Comparison of ENCODE assay signal across 10 cellular contexts in genomic region chr11:34640050-34640971, GRCh38. TPM values are rescaled to one million over a fixed set of nuclear protein-coding genes. Genes with fewer than 3 reads are reported as not detected.
DNase-seq lines count a peak whose midpoint lies in the region; ATAC-seq and TF ChIP-seq lines count a peak whose summit lies in the region.
"Had no signal": no experiment of that assay in that cellular context is flagged by ENCODE, and none has a peak within 500 bp of the region (broad histone marks: within the 10 kb centered on the region; RNA-seq: fewer than 3 reads in every experiment).

No MANE protein-coding gene starts in this region.

- DNase-seq in astrocyte of the spinal cord (ENCODE audit: low read depth, low spot score): peak; percentile 35
- DNase-seq in CD4-positive, alpha-beta T cell: no peak
- DNase-seq in AML-193 (lab: John Stamatoyannopoulos, UW): no peak
- DNase-seq in NCI-H128 (lab: John Stamatoyannopoulos, UW; ENCODE audit: unreplicated experiment): no peak
- DNase-seq: tibial artery had no signal

- intact Hi-C loops in CD4-positive, alpha-beta T cell (cut with DNase I, micrococcal nuclease): no loop called here

- ATAC-seq in GM18907 (IDR thresholded peaks at IDR 0.05; ENCODE audit: unreplicated experiment): peak; percentile 97
- ATAC-seq in HG03108 (IDR thresholded peaks at IDR 0.05; ENCODE audit: unreplicated experiment): peak; percentile 70
- no peak for ATAC-seq in CD4-positive, alpha-beta T cell (ENCODE audit: poor library complexity)
- ATAC-seq in HG02623 (IDR thresholded peaks at IDR 0.05; ENCODE audit: unreplicated experiment): no peak

- H3K27ac ChIP-seq in muscle layer of duodenum (ENCODE audit: low read length): peak overlapping the region; percentile 77
- H3K27ac ChIP-seq in CD4-positive, alpha-beta T cell (ENCODE audit: low read depth, low read length): no peak overlapping the region
- H3K27ac ChIP-seq: right atrium auricular region, tibial artery had no signal

- no peaks in the 10 kb centered on the region for H3K9me3 ChIP-seq in muscle layer of duodenum (ENCODE audit: control insufficient read depth in 1 of 2, low read length in 2 of 2)
- no peaks in the 10 kb centered on the region for H3K9me3 ChIP-seq in CD4-positive, alpha-beta T cell (ENCODE audit: control insufficient read depth, low read length)
- H3K9me3 ChIP-seq: right atrium auricular region, tibial artery had no signal

- no peaks in the 10 kb centered on the region for H3K27me3 ChIP-seq in muscle layer of duodenum (ENCODE audit: low read depth, low read length)
- H3K27me3 ChIP-seq in CD4-positive, alpha-beta T cell (ENCODE audit: control insufficient read depth, insufficient read depth, low read length): peaks cover 3% of the 10 kb centered on the region
- H3K27me3 ChIP-seq: right atrium auricular region had no signal

- no peaks in the 10 kb centered on the region for H3K9me3 Mint-ChIP-seq in CD4-positive, alpha-beta T cell

- POLR2A ChIA-PET in CD4-positive, alpha-beta T cell (lab: Charles Lee): interaction anchor here (0.5 kb wide), 1 partner anchor 19 kb away, joined by 3 read pairs; no protein-coding TSS in a partner anchor

- no peaks in the 10 kb centered on the region for H3K4me1 ChIP-seq in muscle layer of duodenum (ENCODE audit: control insufficient read depth in 1 of 2, insufficient read depth in 2 of 2, low read length in 2 of 2)
- H3K4me1 ChIP-seq: right atrium auricular region had no signal

- TF ChIP-seq CTCF in astrocyte of the spinal cord (IDR thresholded peaks at IDR 0.05; ENCODE audit: low read depth, low read length): no peak
- TF ChIP-seq CTCF in CD4-positive, alpha-beta T cell (IDR thresholded peaks at IDR 0.05): no peak

- no peaks in the 10 kb centered on the region for H3K36me3 Mint-ChIP-seq in CD4-positive, alpha-beta T cell (ENCODE audit: low read depth)

- H3K4me3 ChIP-seq in astrocyte of the spinal cord (ENCODE audit: low read depth, low read length) (no peak overlapping the region), muscle layer of duodenum (ENCODE audit: low read depth in 1 of 2, low read length in 2 of 2) (no peak overlapping the region)
- H3K4me3 ChIP-seq: right atrium auricular region, tibial artery had no signal

- H3K27me3 Mint-ChIP-seq in CD4-positive, alpha-beta T cell: peaks cover 4% of the 10 kb centered on the region

- no peaks in the 10 kb centered on the region for H3K36me3 ChIP-seq in muscle layer of duodenum (ENCODE audit: control insufficient read depth in 1 of 2, insufficient read depth in 2 of 2, low read length in 2 of 2)
- H3K36me3 ChIP-seq: right atrium auricular region, tibial artery had no signal

- CTCF ChIA-PET in CD4-positive, alpha-beta T cell (lab: Charles Lee): no interaction called here

- H3K27ac Mint-ChIP-seq in CD4-positive, alpha-beta T cell: no peak overlapping the region

- H3K4me1 Mint-ChIP-seq in CD4-positive, alpha-beta T cell (ENCODE audit: low read depth): no peaks in the 10 kb centered on the region

- in situ Hi-C loops in astrocyte of the spinal cord (cut with HindIII; ENCODE audit: low sequenced_read_pairs): no loop called here

- no peak overlapping the region for H3K4me3 Mint-ChIP-seq in CD4-positive, alpha-beta T cell

RNA-seq across cellular contexts. Expression of gene EHF, which starts 19.4 kb away (rescaled TPM):
- total RNA-seq in CD4-positive, alpha-beta T cell: not detected

Comparison
In these comparisons a context has a peak if more than half of its experiments do, and no peak if none do; other contexts are left out.
1. ATAC-seq: peak in GM18907 (single experiment) and HG03108 (single experiment); none in CD4-positive, alpha-beta T cell (single experiment) and HG02623 (single experiment).